15 cellular contexts compared by ENCODE assay signal in the genomic region with DNA sequence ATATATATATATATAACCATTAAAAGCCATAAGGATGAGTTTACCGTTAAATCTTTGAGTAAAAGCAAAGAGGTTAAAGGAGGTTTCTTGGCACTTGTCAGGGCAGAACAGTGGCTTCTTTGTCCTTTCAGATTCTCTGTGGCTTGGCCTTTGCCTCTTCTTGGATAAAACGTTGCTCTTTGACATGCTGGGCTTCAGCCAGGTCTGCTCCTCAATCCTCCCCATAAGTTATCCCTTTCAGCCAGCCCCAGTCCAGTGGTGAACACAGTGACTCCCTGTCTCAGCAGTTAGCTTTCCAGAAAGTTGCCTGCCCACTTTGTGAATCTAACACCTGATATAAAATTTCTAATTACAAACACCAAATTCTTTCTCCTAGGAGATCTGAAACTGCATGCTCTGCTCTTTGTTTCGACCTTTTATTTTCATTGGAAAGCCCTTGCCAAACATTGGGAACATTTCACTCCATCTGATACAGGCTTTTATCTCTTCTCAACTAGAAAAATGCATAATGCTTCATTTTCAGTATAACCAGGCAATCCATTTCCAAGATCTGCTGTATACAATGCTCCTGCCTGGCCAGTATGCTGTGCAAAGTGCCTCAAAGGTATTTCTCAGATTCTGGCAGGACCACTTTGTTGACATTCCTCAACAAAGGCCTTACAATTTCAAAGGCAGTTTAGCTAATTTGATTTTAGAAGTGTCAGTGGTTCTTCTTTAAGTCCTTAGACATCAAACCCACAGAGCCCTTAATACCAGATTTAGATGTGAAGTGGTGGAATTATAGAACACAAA. TPM values are rescaled to one million over a fixed set of nuclear protein-coding genes. Genes with fewer than 3 reads are reported as not detected.
DNase-seq lines count a peak whose midpoint lies in the region; ATAC-seq and TF ChIP-seq lines count a peak whose summit lies in the region.
"Had no signal": no experiment of that assay in that cellular context is flagged by ENCODE, and none has a peak within 500 bp of the region (broad histone marks: within the 10 kb centered on the region; RNA-seq: fewer than 3 reads in every experiment).

No MANE protein-coding gene starts in this region.

- peaks cover 5% of the 10 kb centered on the region for H3K4me1 Mint-ChIP-seq in activated T-helper 2 cell treated with anti-CD3 and anti-CD28 coated beads, Interferon-gamma antibody, Interleukin-2, Interleukin-4, amounts not matched to agents 10 μg/mL and 5 μg/mL and 100 μg/mL, durations not matched to agents 14 hours and 24 hours and 36 hours (ENCODE audit: low read depth)

- H3K36me3 ChIP-seq in liver (ENCODE audit: control insufficient read depth in 4 of 4, insufficient read depth in 3 of 4, low read depth in 1 of 4, low read length in 3 of 4): no peaks in the 10 kb centered on the region

- no peaks in the 10 kb centered on the region for H3K27me3 ChIP-seq in liver (ENCODE audit: control insufficient read depth in 4 of 4, insufficient read depth in 4 of 4, low read length in 3 of 4)

- TF ChIP-seq RAD21 in liver (IDR thresholded peaks at IDR 0.05): no peak

- no peaks in the 10 kb centered on the region for H3K9me3 ChIP-seq in liver (ENCODE audit: control insufficient read depth in 4 of 4, low read length in 3 of 4)

- TF ChIP-seq CTCF in choroid plexus epithelial cell (conservative IDR thresholded peaks at IDR 0.05; ENCODE audit: low read depth, low read length) (no peak), liver (IDR thresholded peaks at IDR 0.05; ENCODE audit: low read depth, low read length, missing input control) (no peak)

- WGBS in liver: 35% methylated on average over 3 of the region's 3 CpGs

- no peaks in the 10 kb centered on the region for H3K9me3 Mint-ChIP-seq in activated T-helper 2 cell treated with anti-CD3 and anti-CD28 coated beads, Interferon-gamma antibody, Interleukin-2, Interleukin-4, amounts not matched to agents 10 μg/mL and 5 μg/mL and 100 μg/mL, durations not matched to agents 14 hours and 24 hours and 36 hours

- H3K27me3 Mint-ChIP-seq in activated T-helper 2 cell treated with anti-CD3 and anti-CD28 coated beads, Interferon-gamma antibody, Interleukin-2, Interleukin-4, amounts not matched to agents 10 μg/mL and 5 μg/mL and 100 μg/mL, durations not matched to agents 14 hours and 24 hours and 36 hours (ENCODE audit: low read depth): peaks cover 25% of the 10 kb centered on the region

- H3K27ac Mint-ChIP-seq in activated T-helper 2 cell treated with anti-CD3 and anti-CD28 coated beads, Interferon-gamma antibody, Interleukin-2, Interleukin-4, amounts not matched to agents 10 μg/mL and 5 μg/mL and 100 μg/mL, durations not matched to agents 14 hours and 24 hours and 36 hours: no peak overlapping the region
- H3K27ac Mint-ChIP-seq: activated T-helper 1 cell treated with anti-CD3 and anti-CD28 coated beads, Interleukin-12 subunit alpha, Interleukin-12 subunit beta, Interleukin-2, Interleukin-4 antibody, amounts not matched to agents 30 ng/mL and 10 ng/mL and 1 ng/mL, durations not matched to agents 14 hours and 24 hours and 36 hours had no signal

- intact Hi-C loops in sciatic nerve (cut with DNase I): no loop called here
- intact Hi-C loops in activated T-helper 2 cell treated with anti-CD3 and anti-CD28 coated beads, Interferon-gamma antibody, Interleukin-2, Interleukin-4, amounts not matched to agents 10 μg/mL and 5 μg/mL and 100 μg/mL, durations not matched to agents 14 hours and 24 hours and 36 hours (cut with micrococcal nuclease): no loop called here

- peaks cover 0 to 10% (median 6%) of the 10 kb centered on the region in 4 donors for H3K4me1 ChIP-seq in liver (ENCODE audit: control insufficient read depth in 4 of 4, insufficient read depth in 4 of 4, low read length in 3 of 4)

- no peak overlapping the region for H3K4me3 Mint-ChIP-seq in activated T-helper 2 cell treated with anti-CD3 and anti-CD28 coated beads, Interferon-gamma antibody, Interleukin-2, Interleukin-4, amounts not matched to agents 10 μg/mL and 5 μg/mL and 100 μg/mL, durations not matched to agents 14 hours and 24 hours and 36 hours (ENCODE audit: low read depth)
- H3K4me3 Mint-ChIP-seq: activated T-helper 1 cell treated with anti-CD3 and anti-CD28 coated beads, Interleukin-12 subunit alpha, Interleukin-12 subunit beta, Interleukin-2, Interleukin-4 antibody, amounts not matched to agents 30 ng/mL and 10 ng/mL and 1 ng/mL, durations not matched to agents 14 hours and 24 hours and 36 hours; naive thymus-derived CD4-positive, alpha-beta T cell had no signal

- peak overlapping the region; percentile 15 to 38 for H3K27ac ChIP-seq in liver (ENCODE audit: low read depth in 1 of 2, low read length in 2 of 2)
- H3K27ac ChIP-seq: epithelial cell of prostate had no signal

- peak; percentile 95 for ATAC-seq in sciatic nerve
- no peak for ATAC-seq in HG03280 (IDR thresholded peaks at IDR 0.05; ENCODE audit: unreplicated experiment)
- ATAC-seq: naive thymus-derived CD4-positive, alpha-beta T cell had no signal

- H3K4me3 ChIP-seq in choroid plexus epithelial cell (ENCODE audit: low read depth, low read length) (no peak overlapping the region), liver (ENCODE audit: low read depth in 1 of 3, low read length in 3 of 3) (no peak overlapping the region)

- DNase-seq in ELR (ENCODE audit: low read depth): peak; percentile 4
- DNase-seq in choroid plexus epithelial cell (ENCODE audit: low read depth): peak; percentile 36
- DNase-seq in sciatic nerve (ENCODE audit: low spot score): peak; percentile 78
- no peak for DNase-seq in stimulated activated CD4-positive, alpha-beta T cell treated with anti-CD3 and anti-CD28 coated beads, Interleukin-2, amount 100 ng/mL, for 48 hours
- DNase-seq in NCI-H1694 treated with DMSO at 0.1 percent for 48 hours (lab: John Stamatoyannopoulos, UW): no peak
- DNase-seq in activated T-helper 2 cell treated with anti-CD3 and anti-CD28 coated beads, Interferon-gamma antibody, Interleukin-2, Interleukin-4, amounts not matched to agents 10 μg/mL and 5 μg/mL and 100 μg/mL, durations not matched to agents 14 hours and 24 hours and 36 hours (ENCODE audit: low spot score): no peak
- DNase-seq: activated CD4-positive, alpha-beta T cell treated with anti-CD3 and anti-CD28 coated beads for 1 hour; AML-193; naive thymus-derived CD4-positive, alpha-beta T cell; NCI-H187 treated with DMSO at 0.1 percent for 48 hours; NK-92 treated with Interleukin-12 subunit alpha and Interleukin-12 subunit beta, amount 100 ng/mL, for 24 hours had no signal

- no peaks in the 10 kb centered on the region for H3K36me3 Mint-ChIP-seq in activated T-helper 2 cell treated with anti-CD3 and anti-CD28 coated beads, Interferon-gamma antibody, Interleukin-2, Interleukin-4, amounts not matched to agents 10 μg/mL and 5 μg/mL and 100 μg/mL, durations not matched to agents 14 hours and 24 hours and 36 hours (ENCODE audit: low read depth)
- H3K36me3 Mint-ChIP-seq: naive thymus-derived CD4-positive, alpha-beta T cell had no signal

- no peak overlapping the region for H3K9ac ChIP-seq in liver (ENCODE audit: low read depth in 1 of 2, low read length in 2 of 2)

TF ChIP-seq in liver, 16 proteins besides CTCF, POLR2A, EP300 and RAD21:
- TF ChIP-seq NR2F2 (IDR thresholded peaks at IDR 0.05): peak; percentile 88
- TF ChIP-seq, protein P1, sequence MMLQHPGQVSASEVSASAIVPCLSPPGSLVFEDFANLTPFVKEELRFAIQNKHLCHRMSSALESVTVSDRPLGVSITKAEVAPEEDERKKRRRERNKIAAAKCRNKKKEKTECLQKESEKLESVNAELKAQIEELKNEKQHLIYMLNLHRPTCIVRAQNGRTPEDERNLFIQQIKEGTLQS (IDR thresholded peaks at IDR 0.05): no peak
- TF ChIP-seq FOXA1 (IDR thresholded peaks at IDR 0.05): no peak
TF ChIP-seq in liver: peak in this region for 1.

RNA-seq across cellular contexts. Expression of a gene that starts 16.2 kb away (rescaled TPM):
- total RNA-seq in liver: 10 to 100 TPM; 18.2 to 22.8 TPM
- polyA plus RNA-seq in liver: 10 to 100 TPM; 22.3 to 32.4 TPM
- 46.4 TPM for total RNA-seq in sciatic nerve
- total RNA-seq in activated T-helper 2 cell treated with anti-CD3 and anti-CD28 coated beads, Interferon-gamma antibody, Interleukin-2, Interleukin-4, amounts not matched to agents 10 μg/mL and 5 μg/mL and 100 μg/mL, durations not matched to agents 14 hours and 24 hours and 36 hours: 56.1 and 56.3 TPM in 2 replicates

Comparison
In these comparisons a context has a peak if more than half of its experiments do, and no peak if none do; other contexts are left out.
1. DNase-seq: peak in ELR (single experiment), choroid plexus epithelial cell (single experiment) and sciatic nerve (single experiment); none in stimulated activated CD4-positive, alpha-beta T cell treated with anti-CD3 and anti-CD28 coated beads, Interleukin-2, amount 100 ng/mL, for 48 hours (0 of 2), NCI-H1694 treated with DMSO at 0.1 percent for 48 hours (single experiment) and activated T-helper 2 cell treated with anti-CD3 and anti-CD28 coated beads, Interferon-gamma antibody, Interleukin-2, Interleukin-4, amounts not matched to agents 10 μg/mL and 5 μg/mL and 100 μg/mL, durations not matched to agents 14 hours and 24 hours and 36 hours (single experiment).